28 cellular contexts compared by ENCODE assay signal in genomic region chr3:112124901-112125607, GRCh38. TPM values are rescaled to one million over a fixed set of nuclear protein-coding genes. Genes with fewer than 3 reads are reported as not detected.
DNase-seq lines count a peak whose midpoint lies in the region; ATAC-seq, FAIRE-seq and TF ChIP-seq lines count a peak whose summit lies in the region.
"Had no signal": no experiment of that assay in that cellular context is flagged by ENCODE, and none has a peak within 500 bp of the region (broad histone marks: within the 10 kb centered on the region; RNA-seq: fewer than 3 reads in every experiment).

No MANE protein-coding gene starts in this region.

- peaks cover 45% of the 10 kb centered on the region for H3K79me2 ChIP-seq in SU-DHL-6 (ENCODE audit: insufficient read depth, low read length)

- H3K36me3 Mint-ChIP-seq in naive B cell (peaks cover 18 to 37% of the 10 kb centered on the region in 2 donors), CD14-positive monocyte (no peaks in the 10 kb centered on the region)
- peaks cover 34% of the 10 kb centered on the region for H3K36me3 Mint-ChIP-seq in activated T-helper 1 cell treated with anti-CD3 and anti-CD28 coated beads, Interleukin-12 subunit alpha, Interleukin-12 subunit beta, Interleukin-2, Interleukin-4 antibody, amounts not matched to agents 30 ng/mL and 10 ng/mL and 1 ng/mL, durations not matched to agents 14 hours and 24 hours and 36 hours (ENCODE audit: low read depth)

- H2AFZ ChIP-seq in SU-DHL-6 (ENCODE audit: low read depth, low read length, severe bottlenecking), result no peak overlapping the region

- DNase-seq in DMS53 (lab: John Stamatoyannopoulos, UW) (peak; percentile 19), DMS53 treated with DMSO at 0.1 percent for 48 hours (lab: John Stamatoyannopoulos, UW; ENCODE audit: unreplicated experiment) (no peak), GM19239 (ENCODE audit: insufficient read length, low spot score) (no peak), naive B cell (no peak), CD14-positive monocyte (ENCODE audit: low spot score) (no peak)
- no peak for DNase-seq in activated T-helper 1 cell treated with anti-CD3 and anti-CD28 coated beads, Interleukin-12 subunit alpha, Interleukin-12 subunit beta, Interleukin-2, Interleukin-4 antibody, amounts not matched to agents 30 ng/mL and 10 ng/mL and 1 ng/mL, durations not matched to agents 14 hours and 24 hours and 36 hours (ENCODE audit: low spot score)
- DNase-seq: activated CD4-positive, CD25-positive, alpha-beta regulatory T cell; activated CD8-positive, alpha-beta memory T cell treated with anti-CD3 and anti-CD28 coated beads for 24 hours; C1 segment of cervical spinal cord; DMS79; erythroblast; kidney glomerular epithelial cell; midbrain; NCI-H1694; NCI-H446 treated with DMSO at 0.1 percent for 48 hours; right lobe of liver; Right ventricle myocardium superior; stimulated activated naive CD4-positive, alpha-beta T cell treated with Interleukin-2 at 50 U/mL for 16 hours; tibial artery had no signal

- H3K27ac Mint-ChIP-seq in naive B cell, result peak overlapping the region; percentile 74 to 96 (median 88)
- H3K27ac Mint-ChIP-seq in activated T-helper 1 cell treated with anti-CD3 and anti-CD28 coated beads, Interleukin-12 subunit alpha, Interleukin-12 subunit beta, Interleukin-2, Interleukin-4 antibody, amounts not matched to agents 30 ng/mL and 10 ng/mL and 1 ng/mL, durations not matched to agents 14 hours and 24 hours and 36 hours, result no peak overlapping the region
- no peak overlapping the region for H3K27ac Mint-ChIP-seq in CD14-positive monocyte

- no peaks in the 10 kb centered on the region for H4K20me1 ChIP-seq in SU-DHL-6 (ENCODE audit: low read depth, low read length)

- no peak for TF ChIP-seq CTCF in SU-DHL-6 (IDR thresholded peaks at IDR 0.05; ENCODE audit: insufficient read depth, low read length, poor library complexity, severe bottlenecking)
- TF ChIP-seq CTCF in CD14-positive monocyte (IDR thresholded peaks at IDR 0.05), result no peak

- H3K36me3 ChIP-seq in SU-DHL-6 (ENCODE audit: low read length), result peaks cover 48% of the 10 kb centered on the region
- H3K36me3 ChIP-seq: right lobe of liver, tibial artery had no signal

- H3K27me3 Mint-ChIP-seq in naive B cell (no peaks in the 10 kb centered on the region), CD14-positive monocyte (ENCODE audit: low read depth in 3 of 3) (peaks cover 0 to 2% (median 0%) of the 10 kb centered on the region in 3 donors)
- no peaks in the 10 kb centered on the region for H3K27me3 Mint-ChIP-seq in activated T-helper 1 cell treated with anti-CD3 and anti-CD28 coated beads, Interleukin-12 subunit alpha, Interleukin-12 subunit beta, Interleukin-2, Interleukin-4 antibody, amounts not matched to agents 30 ng/mL and 10 ng/mL and 1 ng/mL, durations not matched to agents 14 hours and 24 hours and 36 hours (ENCODE audit: insufficient read depth)

- ATAC-seq in naive B cell (ENCODE audit: low read depth in 2 of 2) (no peak), GM18498 (IDR thresholded peaks at IDR 0.05; ENCODE audit: unreplicated experiment) (no peak)
- ATAC-seq: HCT116, right lobe of liver had no signal

- peak overlapping the region; percentile 94 for H3K27ac ChIP-seq in SU-DHL-6 (ENCODE audit: low read depth, low read length)
- H3K27ac ChIP-seq: 22Rv1, right lobe of liver, tibial artery had no signal

- H3K9me3 Mint-ChIP-seq in naive B cell (no peaks in the 10 kb centered on the region), CD14-positive monocyte (no peaks in the 10 kb centered on the region)
- H3K9me3 Mint-ChIP-seq in activated T-helper 1 cell treated with anti-CD3 and anti-CD28 coated beads, Interleukin-12 subunit alpha, Interleukin-12 subunit beta, Interleukin-2, Interleukin-4 antibody, amounts not matched to agents 30 ng/mL and 10 ng/mL and 1 ng/mL, durations not matched to agents 14 hours and 24 hours and 36 hours, result no peaks in the 10 kb centered on the region

- no peak overlapping the region for H3K4me3 ChIP-seq in SU-DHL-6 (ENCODE audit: insufficient read depth, low read length, poor library complexity, severe bottlenecking)
- H3K4me3 ChIP-seq: right lobe of liver, tibial artery had no signal

- no peaks in the 10 kb centered on the region for H3K9me3 ChIP-seq in SU-DHL-6 (ENCODE audit: insufficient read depth, low read length)
- H3K9me3 ChIP-seq: right lobe of liver, tibial artery had no signal

- peaks cover 80 to 94% (median 87%) of the 10 kb centered on the region in 3 donors for H3K4me1 Mint-ChIP-seq in naive B cell
- H3K4me1 Mint-ChIP-seq in activated T-helper 1 cell treated with anti-CD3 and anti-CD28 coated beads, Interleukin-12 subunit alpha, Interleukin-12 subunit beta, Interleukin-2, Interleukin-4 antibody, amounts not matched to agents 30 ng/mL and 10 ng/mL and 1 ng/mL, durations not matched to agents 14 hours and 24 hours and 36 hours (ENCODE audit: low read depth), result peaks cover 62% of the 10 kb centered on the region
- H3K4me1 Mint-ChIP-seq in CD14-positive monocyte, result peaks cover 48% of the 10 kb centered on the region

- no peaks in the 10 kb centered on the region for H3K9me2 ChIP-seq in SU-DHL-6 (replicated peaks; ENCODE audit: insufficient read depth, low read length)

- peak overlapping the region; percentile 86 for H3K9ac ChIP-seq in SU-DHL-6 (ENCODE audit: low read length)

- H3F3A ChIP-seq in SU-DHL-6 (ENCODE audit: insufficient read depth), result peaks cover 85% of the 10 kb centered on the region

- H3K27me3 ChIP-seq in SU-DHL-6 (ENCODE audit: low read length), result no peaks in the 10 kb centered on the region
- H3K27me3 ChIP-seq: right lobe of liver, tibial artery had no signal

- peak; percentile 66 for FAIRE-seq in GM19239 (lab: Jason Lieb, UNC)
- FAIRE-seq: frontal cortex had no signal

- intact Hi-C loops in activated T-helper 1 cell treated with anti-CD3 and anti-CD28 coated beads, Interleukin-12 subunit alpha, Interleukin-12 subunit beta, Interleukin-2, Interleukin-4 antibody, amounts not matched to agents 30 ng/mL and 10 ng/mL and 1 ng/mL, durations not matched to agents 14 hours and 24 hours and 36 hours (cut with micrococcal nuclease), result loop anchor here (5.0 to 10.0 kb wide), 2 partner anchors 60 to 892 kb away; a partner anchor contains a TSS
- intact Hi-C loops in CD14-positive monocyte (cut with micrococcal nuclease), result loop anchor here in 1 of 2 donors (5.0 to 10.0 kb wide), 2 partner anchors 180 to 457 kb away; no protein-coding TSS in a partner anchor

- peak overlapping the region; percentile 95 for H3K4me2 ChIP-seq in SU-DHL-6 (ENCODE audit: low read depth, low read length, poor library complexity, severe bottlenecking)

- H3K4me3 Mint-ChIP-seq in naive B cell, result peak overlapping the region in 5 of 8 donors; percentile 8 to 76 (median 54)
- H3K4me3 Mint-ChIP-seq in activated T-helper 1 cell treated with anti-CD3 and anti-CD28 coated beads, Interleukin-12 subunit alpha, Interleukin-12 subunit beta, Interleukin-2, Interleukin-4 antibody, amounts not matched to agents 30 ng/mL and 10 ng/mL and 1 ng/mL, durations not matched to agents 14 hours and 24 hours and 36 hours, result no peak overlapping the region
- no peak overlapping the region for H3K4me3 Mint-ChIP-seq in CD14-positive monocyte

RNA-seq across cellular contexts. Expression of gene GCSAM, which starts 8.0 kb away (rescaled TPM):
- polyA plus RNA-seq in naive B cell (ENCODE audit: low read depth in 6 of 6) (10 to 100 TPM; 24.3 to 84.9 (median 41.6) TPM), CD14-positive monocyte (under 1 TPM in 1 of 2 donors, not detected in 1; 0.10 TPM)
- 2.8 and 3.5 TPM in 2 replicates for total RNA-seq in activated T-helper 1 cell treated with anti-CD3 and anti-CD28 coated beads, Interleukin-12 subunit alpha, Interleukin-12 subunit beta, Interleukin-2, Interleukin-4 antibody, amounts not matched to agents 30 ng/mL and 10 ng/mL and 1 ng/mL, durations not matched to agents 14 hours and 24 hours and 36 hours
- total RNA-seq: cardiac septum, dermis microvascular lymphatic vessel endothelial cell, frontal cortex, LHCN-M2, osteocyte, Right ventricle myocardium superior had no signal

RNA-seq across cellular contexts. Expression of gene C3orf52, which starts 38.9 kb away (rescaled TPM):
- polyA plus RNA-seq in naive B cell (ENCODE audit: low read depth in 6 of 6) (1 to 10 TPM in 1 of 6 donors, under 1 TPM in 4, not detected in 1; 0.23 to 1.1 (median 0.61) TPM), CD14-positive monocyte (not detected)
- 12.4 and 12.8 TPM in 2 replicates for total RNA-seq in activated T-helper 1 cell treated with anti-CD3 and anti-CD28 coated beads, Interleukin-12 subunit alpha, Interleukin-12 subunit beta, Interleukin-2, Interleukin-4 antibody, amounts not matched to agents 30 ng/mL and 10 ng/mL and 1 ng/mL, durations not matched to agents 14 hours and 24 hours and 36 hours

Comparison
In these comparisons a context has a peak if more than half of its experiments do, and no peak if none do; other contexts are left out.
1. H3K27ac Mint-ChIP-seq: peak in naive B cell (6 of 6); none in activated T-helper 1 cell treated with anti-CD3 and anti-CD28 coated beads, Interleukin-12 subunit alpha, Interleukin-12 subunit beta, Interleukin-2, Interleukin-4 antibody, amounts not matched to agents 30 ng/mL and 10 ng/mL and 1 ng/mL, durations not matched to agents 14 hours and 24 hours and 36 hours (single experiment) and CD14-positive monocyte (0 of 7).
2. H3K4me3 Mint-ChIP-seq: peak in naive B cell (5 of 8); none in activated T-helper 1 cell treated with anti-CD3 and anti-CD28 coated beads, Interleukin-12 subunit alpha, Interleukin-12 subunit beta, Interleukin-2, Interleukin-4 antibody, amounts not matched to agents 30 ng/mL and 10 ng/mL and 1 ng/mL, durations not matched to agents 14 hours and 24 hours and 36 hours (single experiment) and CD14-positive monocyte (0 of 2).
3. RNA of gene GCSAM, which starts 8.0 kb away (polyA plus RNA-seq): 24.3 to 84.9 TPM in naive B cell; 0.10 TPM in CD14-positive monocyte; every median in the first group is over 10 times any median in the second.